20 cellular contexts compared by ENCODE assay signal in the genomic region with DNA sequence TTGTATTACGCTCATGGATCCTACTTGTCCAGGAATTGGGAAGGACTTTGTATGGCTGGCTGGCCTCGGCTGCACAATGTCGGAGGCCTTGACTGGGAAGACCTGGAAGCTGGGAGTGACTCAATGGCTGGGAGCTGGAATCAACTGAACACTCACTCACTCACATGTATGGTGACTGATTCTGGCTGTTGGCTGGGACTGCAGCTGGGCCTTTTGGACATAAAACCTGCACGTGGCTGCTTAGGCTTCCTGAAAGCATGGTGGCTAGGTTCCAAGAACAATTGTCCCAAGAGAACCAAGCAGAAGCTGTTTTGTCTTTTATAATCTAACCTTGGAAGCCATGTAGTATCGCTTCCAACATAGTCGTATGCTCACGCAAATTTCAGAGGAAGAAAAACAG. TPM values are rescaled to one million over a fixed set of nuclear protein-coding genes. Genes with fewer than 3 reads are reported as not detected.
DNase-seq lines count a peak whose midpoint lies in the region; ATAC-seq and TF ChIP-seq lines count a peak whose summit lies in the region.
"Had no signal": no experiment of that assay in that cellular context is flagged by ENCODE, and none has a peak within 500 bp of the region (broad histone marks: within the 10 kb centered on the region; RNA-seq: fewer than 3 reads in every experiment).

No MANE protein-coding gene starts in this region.

- POLR2A ChIA-PET in MCF 10A (lab: Yijun Ruan, JAX): interaction anchor here (0.7 to 1.2 kb wide), 2 partner anchors 12 to 63 kb away, joined by 3 read pairs; no protein-coding TSS in a partner anchor

- H3K27ac ChIP-seq in mammary epithelial cell (ENCODE audit: insufficient read depth, low read depth, low read length): no peak overlapping the region
- H3K27ac ChIP-seq in psoas muscle: peak overlapping the region; percentile 63
- H3K27ac ChIP-seq: Peyer's patch had no signal

- H3K4me1 Mint-ChIP-seq in MCF 10A (ENCODE audit: insufficient read depth, unreplicated experiment): peaks cover 6% of the 10 kb centered on the region
- H3K4me1 Mint-ChIP-seq: activated CD4-positive, alpha-beta T cell treated with anti-CD3 and anti-CD28 coated beads, Interleukin-2, amount 10 ng/mL, durations not matched to agents 7 days and 5 days; activated naive CD4-positive, alpha-beta T cell treated with anti-CD3 and anti-CD28 coated beads, Interleukin-2, amount 50 U/mL, for 24 hours had no signal

- no peaks in the 10 kb centered on the region for H3K9me3 Mint-ChIP-seq in MCF 10A (ENCODE audit: unreplicated experiment)
- H3K9me3 Mint-ChIP-seq: activated CD4-positive, alpha-beta T cell treated with anti-CD3 and anti-CD28 coated beads, Interleukin-2, amount 10 ng/mL, durations not matched to agents 7 days and 5 days; activated naive CD4-positive, alpha-beta T cell treated with anti-CD3 and anti-CD28 coated beads, Interleukin-2, amount 50 U/mL, for 24 hours; CD4-positive, CD25-positive, alpha-beta regulatory T cell had no signal

- H3K4me3 Mint-ChIP-seq in MCF 10A (ENCODE audit: unreplicated experiment): no peak overlapping the region
- H3K4me3 Mint-ChIP-seq: activated CD4-positive, alpha-beta T cell treated with anti-CD3 and anti-CD28 coated beads, Interleukin-2, amount 10 ng/mL, durations not matched to agents 7 days and 5 days; activated naive CD4-positive, alpha-beta T cell treated with anti-CD3 and anti-CD28 coated beads, Interleukin-2, amount 50 U/mL, for 24 hours; CD4-positive, CD25-positive, alpha-beta regulatory T cell had no signal

- no peaks in the 10 kb centered on the region for H3K36me3 Mint-ChIP-seq in MCF 10A (ENCODE audit: insufficient read depth, unreplicated experiment)
- H3K36me3 Mint-ChIP-seq: activated naive CD4-positive, alpha-beta T cell treated with anti-CD3 and anti-CD28 coated beads, Interleukin-2, amount 50 U/mL, for 24 hours; CD4-positive, CD25-positive, alpha-beta regulatory T cell had no signal

- 82% methylated on average over 7 of the region's 7 CpGs for WGBS in mammary epithelial cell (ENCODE audit: low coverage, missing lambda C conversion rate)
- WGBS in psoas muscle, 3 donors: 31 to 45% (median 42%) methylated on average over 7 of the region's 7 CpGs

- H3K9me3 ChIP-seq in mammary epithelial cell (replicated peaks; ENCODE audit: insufficient read depth, low read length): no peaks in the 10 kb centered on the region
- H3K9me3 ChIP-seq in psoas muscle: no peaks in the 10 kb centered on the region
- H3K9me3 ChIP-seq: Peyer's patch had no signal

- TF ChIP-seq CTCF in MCF 10A (IDR thresholded peaks at IDR 0.05; ENCODE audit: unreplicated experiment): no peak
- TF ChIP-seq CTCF in mammary epithelial cell (conservative IDR thresholded peaks at IDR 0.05 in 1 of 2, IDR thresholded peaks at IDR 0.05 in 1 of 2; ENCODE audit: extremely low read depth in 1 of 2, insufficient read depth in 1 of 2, low read depth in 1 of 2, low read length in 2 of 2): no peak
- TF ChIP-seq CTCF in psoas muscle (IDR thresholded peaks at IDR 0.05): no peak

- BruUV-seq in MCF 10A (replicated peaks; lab: Mats Ljungman, UMichigan) (no TSS peak), mammary epithelial cell (replicated peaks; lab: Mats Ljungman, UMichigan) (no TSS peak)

- DNase-seq in MCF 10A (ENCODE audit: unreplicated experiment) (peak; percentile 14), mammary epithelial cell (no peak), cardiac septum (ENCODE audit: low spot score) (peak; percentile 79), psoas muscle (peak; percentile 57 to 83), NOMO-1 treated with DMSO at 0.1 percent for 48 hours (lab: John Stamatoyannopoulos, UW; ENCODE audit: unreplicated experiment) (no peak), posterior vena cava (ENCODE audit: low spot score) (no peak), DMS53 treated with DMSO at 0.1 percent for 48 hours (lab: John Stamatoyannopoulos, UW; ENCODE audit: unreplicated experiment) (no peak)
- no peak for DNase-seq in stimulated activated naive CD8-positive, alpha-beta T cell treated with anti-CD3 and anti-CD28 coated beads, Interleukin-15, Interleukin-2, amounts not matched to agents 100 U/mL and 50 U/mL, for 24 hours
- DNase-seq: activated CD4-positive, alpha-beta T cell treated with anti-CD3 and anti-CD28 coated beads, Interleukin-2, amount 10 ng/mL, durations not matched to agents 7 days and 5 days; caudate nucleus; CD4-positive, CD25-positive, alpha-beta regulatory T cell; DMS79 treated with DMSO at 0.1 percent for 48 hours; effector CD8-positive, alpha-beta T cell; foreskin melanocyte; IMR-90; NCI-H1048; NCI-H774; Peyer's patch had no signal

- H3K27me3 Mint-ChIP-seq in MCF 10A (ENCODE audit: insufficient read depth, unreplicated experiment): peaks cover 20% of the 10 kb centered on the region
- H3K27me3 Mint-ChIP-seq: activated naive CD4-positive, alpha-beta T cell treated with anti-CD3 and anti-CD28 coated beads, Interleukin-2, amount 50 U/mL, for 24 hours had no signal

- H3K4me3 ChIP-seq in mammary epithelial cell (replicated peaks in 1 of 3; ENCODE audit: insufficient read depth in 1 of 3, low read depth in 2 of 3, low read length in 3 of 3) (no peak overlapping the region), psoas muscle (no peak overlapping the region)
- H3K4me3 ChIP-seq: Peyer's patch had no signal

- no peaks in the 10 kb centered on the region for H3K79me2 ChIP-seq in mammary epithelial cell (ENCODE audit: insufficient read depth, low read length)

- CTCF ChIA-PET in MCF 10A (lab: Yijun Ruan, JAX) (interaction anchor here (0.5 to 0.7 kb wide), 3 partner anchors 10 to 271 kb away, joined by 3 to 4 read pairs (median 3); no protein-coding TSS in a partner anchor), mammary epithelial cell (lab: Charles Lee; ENCODE audit: low non-redundant PET) (no interaction called here)

- in situ Hi-C loops in mammary epithelial cell (cut with MboI; ENCODE audit: low sequenced_read_pairs in 2 of 2): no loop called here

- no peak overlapping the region for H3K27ac Mint-ChIP-seq in MCF 10A (ENCODE audit: low read depth, unreplicated experiment)
- H3K27ac Mint-ChIP-seq: activated CD4-positive, alpha-beta T cell treated with anti-CD3 and anti-CD28 coated beads, Interleukin-2, amount 10 ng/mL, durations not matched to agents 7 days and 5 days; activated naive CD4-positive, alpha-beta T cell treated with anti-CD3 and anti-CD28 coated beads, Interleukin-2, amount 50 U/mL, for 24 hours; CD4-positive, CD25-positive, alpha-beta regulatory T cell had no signal

- dilution Hi-C loops in mammary epithelial cell (cut with HindIII; ENCODE audit: low sequenced_read_pairs): no loop called here

- no peaks in the 10 kb centered on the region for H4K20me1 ChIP-seq in mammary epithelial cell (ENCODE audit: insufficient read depth, low read length)

- no peak overlapping the region for H3K4me2 ChIP-seq in mammary epithelial cell (ENCODE audit: insufficient read depth, low read depth, low read length)

- no peak overlapping the region for H2AFZ ChIP-seq in mammary epithelial cell (ENCODE audit: low read depth, low read length)

- H3K9ac ChIP-seq in mammary epithelial cell (ENCODE audit: insufficient read depth, low read length): no peak overlapping the region

- intact Hi-C loops in MCF 10A (cut with micrococcal nuclease): no loop called here
- intact Hi-C loops in mammary epithelial cell (cut with micrococcal nuclease): no loop called here
- intact Hi-C loops in cardiac septum (cut with DNase I): loop anchor here (2.0 kb wide), 1 partner anchor 38 kb away; a partner anchor contains a TSS
- intact Hi-C loops in psoas muscle (cut with DNase I): no loop called here
- intact Hi-C loops in posterior vena cava (cut with DNase I): no loop called here

- peak; percentile 62 to 82 (median 76) for ATAC-seq in psoas muscle
- no peak for ATAC-seq in stimulated activated naive CD8-positive, alpha-beta T cell treated with anti-CD3 and anti-CD28 coated beads, Interleukin-15, Interleukin-2, amounts not matched to agents 100 U/mL and 50 U/mL, for 24 hours

- no peaks in the 10 kb centered on the region for H3K27me3 ChIP-seq in mammary epithelial cell (ENCODE audit: insufficient read depth, low read length)
- H3K27me3 ChIP-seq in psoas muscle (ENCODE audit: insufficient read depth in 3 of 3, low read length in 2 of 3): no peaks in the 10 kb centered on the region
- H3K27me3 ChIP-seq: Peyer's patch had no signal

- H3K4me1 ChIP-seq in mammary epithelial cell (ENCODE audit: insufficient read depth, low read length) (no peaks in the 10 kb centered on the region), psoas muscle (no peaks in the 10 kb centered on the region)
- H3K4me1 ChIP-seq: Peyer's patch had no signal

- H3K36me3 ChIP-seq in mammary epithelial cell (ENCODE audit: insufficient read depth, low read length) (no peaks in the 10 kb centered on the region), psoas muscle (ENCODE audit: insufficient read depth in 1 of 2, low read depth in 1 of 2) (no peaks in the 10 kb centered on the region)
- H3K36me3 ChIP-seq: Peyer's patch had no signal

RNA-seq across cellular contexts. Expression of a gene that starts 38.0 kb away (rescaled TPM):
- total RNA-seq in MCF 10A (2022) (3.2 and 3.8 TPM in 2 replicates), mammary epithelial cell (1 to 10 TPM in 1 of 2 donors, under 1 TPM in 1; 0.67 to 2.9 TPM), cardiac septum (5.5 TPM), psoas muscle (1 to 10 TPM in 3 of 4 donors, under 1 TPM in 1; 0.97 to 4.2 (median 2.1) TPM), posterior vena cava (1 to 10 TPM; 2.8 to 3.2 TPM)
- polyA plus RNA-seq in mammary epithelial cell (2.7 TPM), psoas muscle (1 to 10 TPM; 1.5 to 4.0 (median 2.0) TPM)
- not detected for polyA minus RNA-seq in mammary epithelial cell
- total RNA-seq: IMR-90 had no signal
- polyA plus RNA-seq: neural cell had no signal

Comparison
In these comparisons a context has a peak if more than half of its experiments do, and no peak if none do; other contexts are left out.
1. DNase-seq: peak in MCF 10A (single experiment), cardiac septum (single experiment) and psoas muscle (2 of 2); none in mammary epithelial cell (single experiment), NOMO-1 treated with DMSO at 0.1 percent for 48 hours (single experiment), posterior vena cava (single experiment), DMS53 treated with DMSO at 0.1 percent for 48 hours (single experiment) and stimulated activated naive CD8-positive, alpha-beta T cell treated with anti-CD3 and anti-CD28 coated beads, Interleukin-15, Interleukin-2, amounts not matched to agents 100 U/mL and 50 U/mL, for 24 hours (single experiment).